Comparison of ENCODE assay signal across 25 cellular contexts in the genomic region with DNA sequence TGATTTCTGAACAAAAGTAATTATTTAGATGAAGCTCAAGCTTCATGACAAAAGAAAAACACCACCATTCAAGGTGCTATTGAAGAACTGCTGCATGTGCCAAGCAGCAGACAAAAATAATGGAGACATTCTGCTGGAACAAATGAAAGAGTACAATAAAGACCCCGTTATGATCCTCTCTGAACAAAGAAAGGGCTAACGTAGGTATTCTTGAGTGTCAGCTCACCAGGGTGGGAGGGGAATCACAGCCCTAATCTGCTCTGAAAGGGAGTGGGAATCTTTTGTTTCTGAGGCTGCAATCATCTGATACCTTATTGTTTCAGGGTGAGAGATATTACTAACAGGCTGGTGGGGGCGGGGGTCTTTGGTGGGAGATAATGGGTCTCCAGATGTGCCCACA. TPM values are rescaled to one million over a fixed set of nuclear protein-coding genes. Genes with fewer than 3 reads are reported as not detected.
DNase-seq lines count a peak whose midpoint lies in the region; ATAC-seq and TF ChIP-seq lines count a peak whose summit lies in the region.
"Had no signal": no experiment of that assay in that cellular context is flagged by ENCODE, and none has a peak within 500 bp of the region (broad histone marks: within the 10 kb centered on the region; RNA-seq: fewer than 3 reads in every experiment).

No MANE protein-coding gene starts in this region.

- H3K9me3 Mint-ChIP-seq in activated naive CD4-positive, alpha-beta T cell treated with anti-CD3 and anti-CD28 coated beads, Interleukin-2, amount 50 U/mL, for 24 hours, result no peaks in the 10 kb centered on the region
- no peaks in the 10 kb centered on the region for H3K9me3 Mint-ChIP-seq in activated naive CD4-positive, alpha-beta T cell treated with anti-CD3 and anti-CD28 coated beads for 36 hours
- H3K9me3 Mint-ChIP-seq: activated T-cell treated with anti-CD3 and anti-CD28 coated beads, Interleukin-2, amount 50 U/mL, for 24 hours had no signal

- H3K4me1 ChIP-seq in iPS-18a (ENCODE audit: control insufficient read depth, low read depth, low read length) (peaks cover 56% of the 10 kb centered on the region), upper lobe of left lung (peaks cover 27 to 40% (median 32%) of the 10 kb centered on the region in 4 donors)

- WGBS in upper lobe of left lung, 2 donors, result 65 to 80% methylated on average over 3 of the region's 3 CpGs

- no peak for TF ChIP-seq EP300 in upper lobe of left lung (IDR thresholded peaks at IDR 0.05)

- H3K4me3 ChIP-seq in iPS-18a (ENCODE audit: low read length), result peak overlapping the region; percentile 27
- no peak overlapping the region for H3K4me3 ChIP-seq in upper lobe of left lung
- H3K4me3 ChIP-seq: BLaER1 treated with 17β-estradiol and CSF1 and Interleukin-3, amounts not matched to agents 10 nM and 100 nM; lower lobe of right lung; SJSA1 had no signal

- peaks cover 13% of the 10 kb centered on the region for H3K36me3 Mint-ChIP-seq in activated naive CD4-positive, alpha-beta T cell treated with anti-CD3 and anti-CD28 coated beads, Interleukin-2, amount 50 U/mL, for 24 hours
- H3K36me3 Mint-ChIP-seq in activated naive CD4-positive, alpha-beta T cell treated with anti-CD3 and anti-CD28 coated beads for 36 hours (ENCODE audit: low read depth), result peaks cover 15% of the 10 kb centered on the region

- H3K27ac ChIP-seq in iPS-18a (ENCODE audit: low read length), result peak overlapping the region; percentile 37
- no peak overlapping the region for H3K27ac ChIP-seq in upper lobe of left lung
- H3K27ac ChIP-seq: BLaER1 treated with 17β-estradiol and CSF1 and Interleukin-3, amounts not matched to agents 10 nM and 100 nM; lower lobe of right lung; SJSA1 had no signal

- intact Hi-C loops in activated naive CD4-positive, alpha-beta T cell treated with anti-CD3 and anti-CD28 coated beads for 36 hours (cut with micrococcal nuclease), result loop anchor here (2.0 kb wide), 1 partner anchor 32 kb away; no protein-coding TSS in a partner anchor
- intact Hi-C loops in head of caudate nucleus (cut with DNase I), result no loop called here

- CTCF ChIA-PET in activated naive CD4-positive, alpha-beta T cell treated with anti-CD3 and anti-CD28 coated beads for 36 hours (lab: Charles Lee), result interaction anchor here (0.8 kb wide), 1 partner anchor 40 kb away, joined by 3 read pairs; no protein-coding TSS in a partner anchor

- ATAC-seq in upper lobe of left lung (ENCODE audit: low FRiP score in 2 of 2), result no peak
- ATAC-seq: lower lobe of right lung had no signal

- H3K36me3 ChIP-seq in iPS-18a (ENCODE audit: control insufficient read depth, low read depth, low read length), result peaks cover 16% of the 10 kb centered on the region
- H3K36me3 ChIP-seq in upper lobe of left lung, result peaks cover 0 to 28% (median 5%) of the 10 kb centered on the region in 4 donors

- peaks cover 70% of the 10 kb centered on the region for H3K4me1 Mint-ChIP-seq in activated naive CD4-positive, alpha-beta T cell treated with anti-CD3 and anti-CD28 coated beads, Interleukin-2, amount 50 U/mL, for 24 hours
- peaks cover 56% of the 10 kb centered on the region for H3K4me1 Mint-ChIP-seq in activated naive CD4-positive, alpha-beta T cell treated with anti-CD3 and anti-CD28 coated beads for 36 hours (ENCODE audit: low read depth)

- no peak overlapping the region for H3K9ac ChIP-seq in iPS-18a (ENCODE audit: low read length)
- H3K9ac ChIP-seq: BLaER1 treated with 17β-estradiol and CSF1 and Interleukin-3, amounts not matched to agents 10 nM and 100 nM had no signal

- H3K9me3 ChIP-seq in iPS-18a (ENCODE audit: control insufficient read depth, low read depth, low read length), result no peaks in the 10 kb centered on the region
- H3K9me3 ChIP-seq in upper lobe of left lung, result no peaks in the 10 kb centered on the region
- H3K9me3 ChIP-seq: lower lobe of right lung, SJSA1 had no signal

- H3K27me3 Mint-ChIP-seq in activated naive CD4-positive, alpha-beta T cell treated with anti-CD3 and anti-CD28 coated beads, Interleukin-2, amount 50 U/mL, for 24 hours, result no peaks in the 10 kb centered on the region
- no peaks in the 10 kb centered on the region for H3K27me3 Mint-ChIP-seq in activated naive CD4-positive, alpha-beta T cell treated with anti-CD3 and anti-CD28 coated beads for 36 hours (ENCODE audit: low read depth)
- H3K27me3 Mint-ChIP-seq: activated T-cell treated with anti-CD3 and anti-CD28 coated beads, Interleukin-2, amount 50 U/mL, for 24 hours had no signal

- no peak for DNase-seq in activated naive CD4-positive, alpha-beta T cell treated with anti-CD3 and anti-CD28 coated beads for 36 hours
- DNase-seq in NCI-H748 (lab: John Stamatoyannopoulos, UW; ENCODE audit: unreplicated experiment) (peak; percentile 63), retina (peak; percentile 69), NAMALWA (ENCODE audit: low spot score) (no peak), head of caudate nucleus (no peak), upper lobe of left lung (no peak)
- DNase-seq: activated CD8-positive, alpha-beta memory T cell treated with anti-CD3 and anti-CD28 coated beads for 24 hours; activated naive CD4-positive, alpha-beta T cell; activated T-cell treated with anti-CD3 and anti-CD28 coated beads, Interleukin-2, amount 50 U/mL, for 24 hours; amygdala; DND-41; HCEC 1CT; IMR-90; kidney; lower lobe of right lung; NCI-H1436; NCI-H2171; NCI-H526; small intestine; stimulated activated CD4-positive, alpha-beta T cell treated with anti-CD3 and anti-CD28 coated beads, Interleukin-1b, Interleukin-23, amount 100 ng/mL, for 48 hours; T-helper 1 cell had no signal

- no peak for TF ChIP-seq POLR2A in upper lobe of left lung (IDR thresholded peaks at IDR 0.05)

- peak overlapping the region; percentile 65 for H3K27ac Mint-ChIP-seq in activated naive CD4-positive, alpha-beta T cell treated with anti-CD3 and anti-CD28 coated beads, Interleukin-2, amount 50 U/mL, for 24 hours
- H3K27ac Mint-ChIP-seq in activated naive CD4-positive, alpha-beta T cell treated with anti-CD3 and anti-CD28 coated beads for 36 hours, result no peak overlapping the region
- H3K27ac Mint-ChIP-seq: activated T-cell treated with anti-CD3 and anti-CD28 coated beads, Interleukin-2, amount 50 U/mL, for 24 hours had no signal

- no peak for TF ChIP-seq CTCF in upper lobe of left lung (IDR thresholded peaks at IDR 0.05)

- no peak overlapping the region for H3K4me3 Mint-ChIP-seq in activated naive CD4-positive, alpha-beta T cell treated with anti-CD3 and anti-CD28 coated beads, Interleukin-2, amount 50 U/mL, for 24 hours
- no peak overlapping the region for H3K4me3 Mint-ChIP-seq in activated naive CD4-positive, alpha-beta T cell treated with anti-CD3 and anti-CD28 coated beads for 36 hours
- H3K4me3 Mint-ChIP-seq: activated T-cell treated with anti-CD3 and anti-CD28 coated beads, Interleukin-2, amount 50 U/mL, for 24 hours had no signal

- H3K27me3 ChIP-seq in iPS-18a (ENCODE audit: control insufficient read depth, insufficient read depth, low read length), result peaks cover 6% of the 10 kb centered on the region
- no peaks in the 10 kb centered on the region for H3K27me3 ChIP-seq in upper lobe of left lung
- H3K27me3 ChIP-seq: BLaER1 treated with 17β-estradiol and CSF1 and Interleukin-3, amounts not matched to agents 10 nM and 100 nM; SJSA1 had no signal

RNA-seq across cellular contexts. Expression of a gene that starts 15.4 kb away (rescaled TPM):
- 10 to 100 TPM; 36.4 to 39.7 TPM for total RNA-seq in activated naive CD4-positive, alpha-beta T cell treated with anti-CD3 and anti-CD28 coated beads for 36 hours
- 100 to 1,000 TPM; 113 to 277 (median 161) TPM for total RNA-seq in upper lobe of left lung

Comparison
In these comparisons a context has a peak if more than half of its experiments do, and no peak if none do; other contexts are left out.
1. DNase-seq: peak in NCI-H748 (single experiment) and retina (single experiment); none in activated naive CD4-positive, alpha-beta T cell treated with anti-CD3 and anti-CD28 coated beads for 36 hours (single experiment), NAMALWA (single experiment), head of caudate nucleus (0 of 42) and upper lobe of left lung (0 of 2).